ENCODE assay signal across 24 cellular contexts in the genomic region with DNA sequence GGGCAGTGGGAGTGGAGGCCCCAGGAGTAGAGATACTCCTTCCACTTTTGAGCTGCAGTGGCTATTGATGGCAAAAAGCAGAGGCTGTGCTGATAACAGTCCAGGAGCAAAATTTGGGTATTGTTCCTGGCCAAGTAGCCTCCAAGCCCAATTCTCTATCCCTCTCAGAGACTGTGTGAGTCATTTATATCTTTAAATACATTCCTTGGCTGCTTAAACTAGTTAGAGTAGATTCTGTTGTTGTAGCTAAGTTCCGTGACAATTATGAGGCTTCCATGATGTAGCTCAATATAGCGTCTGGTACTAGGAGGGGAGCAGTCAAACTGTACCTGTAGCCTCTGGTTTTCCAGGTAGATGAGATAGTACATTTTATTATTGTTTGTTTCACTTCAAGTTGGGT. TPM values are rescaled to one million over a fixed set of nuclear protein-coding genes. Genes with fewer than 3 reads are reported as not detected.
"Had no signal": no experiment of that assay in that cellular context is flagged by ENCODE, and none has a peak within 500 bp of the region (broad histone marks: within the 10 kb centered on the region; RNA-seq: fewer than 3 reads in every experiment).

No MANE protein-coding gene starts in this region.

- H3K27me3 ChIP-seq: heart right ventricle, right atrium auricular region, suprapubic skin, transverse colon, vagina had no signal

- ATAC-seq: activated CD8-positive, alpha-beta T cell treated with anti-CD3 and anti-CD28 coated beads, Interleukin-2, amount 10 ng/mL, durations not matched to agents 7 days and 5 days; left ventricle myocardium superior had no signal

- DNase-seq: activated B cell treated with CpG ODN at 0.5 μM for 24 hours; activated CD4-positive, alpha-beta T cell treated with anti-CD3 and anti-CD28 coated beads, Interleukin-2, amount 10 ng/mL, durations not matched to agents 24 days and 14 days; activated CD8-positive, alpha-beta T cell treated with anti-CD3 and anti-CD28 coated beads, Interleukin-2, amount 10 ng/mL, durations not matched to agents 7 days and 5 days; activated naive CD4-positive, alpha-beta T cell treated with Interleukin-2 at 50 U/mL for 16 hours; activated naive CD8-positive, alpha-beta T cell treated with anti-CD3 and anti-CD28 coated beads, Interleukin-2, amount 10 ng/mL, durations not matched to agents 7 days and 5 days; activated T-cell treated with anti-CD3 and anti-CD28 coated beads, Interleukin-2, amount 50 U/mL, for 24 hours; erythroblast; heart right ventricle; immature natural killer cell; kidney glomerular epithelial cell; left ventricle myocardium superior; stimulated activated CD4-positive, alpha-beta T cell treated with anti-CD3 and anti-CD28 coated beads, Interleukin-2, amount 100 ng/mL, for 48 hours; transverse colon had no signal

- H3K27me3 Mint-ChIP-seq: activated B cell treated with CpG ODN at 0.5 μM for 24 hours; activated naive CD8-positive, alpha-beta T cell treated with anti-CD3 and anti-CD28 coated beads, Interleukin-2, amount 10 ng/mL, durations not matched to agents 7 days and 5 days; activated T-cell treated with anti-CD3 and anti-CD28 coated beads, Interleukin-2, amount 50 U/mL, for 24 hours; memory B cell; stimulated activated naive CD8-positive, alpha-beta T cell treated with anti-CD3 and anti-CD28 coated beads, Interleukin-15, Interleukin-2, amounts not matched to agents 100 ng/mL and 50 ng/mL, for 24 hours had no signal

- H3K27ac ChIP-seq: coronary artery, heart right ventricle, prostate gland, right atrium auricular region, skin epidermis, suprapubic skin, transverse colon, vagina had no signal

- H3K4me3 Mint-ChIP-seq: activated B cell treated with CpG ODN at 0.5 μM for 24 hours; activated CD4-positive, alpha-beta T cell treated with anti-CD3 and anti-CD28 coated beads, Interleukin-2, amount 10 ng/mL, durations not matched to agents 24 days and 14 days; activated CD8-positive, alpha-beta T cell treated with anti-CD3 and anti-CD28 coated beads, Interleukin-2, amount 10 ng/mL, durations not matched to agents 7 days and 5 days; activated naive CD8-positive, alpha-beta T cell treated with anti-CD3 and anti-CD28 coated beads, Interleukin-2, amount 10 ng/mL, durations not matched to agents 7 days and 5 days; activated T-cell treated with anti-CD3 and anti-CD28 coated beads, Interleukin-2, amount 50 U/mL, for 24 hours; immature natural killer cell; memory B cell; stimulated activated naive CD8-positive, alpha-beta T cell treated with anti-CD3 and anti-CD28 coated beads, Interleukin-15, Interleukin-2, amounts not matched to agents 100 ng/mL and 50 ng/mL, for 24 hours had no signal

- H3K4me1 Mint-ChIP-seq: immature natural killer cell had no signal

- H3K36me3 Mint-ChIP-seq: activated naive CD8-positive, alpha-beta T cell treated with anti-CD3 and anti-CD28 coated beads, Interleukin-2, amount 10 ng/mL, durations not matched to agents 7 days and 5 days; immature natural killer cell; memory B cell had no signal

- H3K27ac Mint-ChIP-seq: activated B cell treated with CpG ODN at 0.5 μM for 24 hours; activated CD4-positive, alpha-beta T cell treated with anti-CD3 and anti-CD28 coated beads, Interleukin-2, amount 10 ng/mL, durations not matched to agents 24 days and 14 days; activated CD8-positive, alpha-beta T cell treated with anti-CD3 and anti-CD28 coated beads, Interleukin-2, amount 10 ng/mL, durations not matched to agents 7 days and 5 days; activated naive CD8-positive, alpha-beta T cell treated with anti-CD3 and anti-CD28 coated beads, Interleukin-2, amount 10 ng/mL, durations not matched to agents 7 days and 5 days; activated T-cell treated with anti-CD3 and anti-CD28 coated beads, Interleukin-2, amount 50 U/mL, for 24 hours; activated T-helper 2 cell treated with anti-CD3 and anti-CD28 coated beads, Interferon-gamma antibody, Interleukin-2, Interleukin-4, amounts not matched to agents 10 μg/mL and 5 μg/mL and 100 μg/mL, durations not matched to agents 14 hours and 24 hours and 36 hours; immature natural killer cell; memory B cell; stimulated activated naive CD8-positive, alpha-beta T cell treated with anti-CD3 and anti-CD28 coated beads, Interleukin-15, Interleukin-2, amounts not matched to agents 100 ng/mL and 50 ng/mL, for 24 hours had no signal

- H3K36me3 ChIP-seq: heart right ventricle, prostate gland, right atrium auricular region, suprapubic skin, transverse colon, vagina had no signal

- H3K4me3 ChIP-seq: coronary artery, heart right ventricle, prostate gland, right atrium auricular region, skin epidermis, suprapubic skin, transverse colon, vagina had no signal

- H3K4me1 ChIP-seq: heart right ventricle, prostate gland, right atrium auricular region, transverse colon, vagina had no signal

- H3K9me3 Mint-ChIP-seq: activated B cell treated with CpG ODN at 0.5 μM for 24 hours; activated CD4-positive, alpha-beta T cell treated with anti-CD3 and anti-CD28 coated beads, Interleukin-2, amount 10 ng/mL, durations not matched to agents 24 days and 14 days; activated naive CD8-positive, alpha-beta T cell treated with anti-CD3 and anti-CD28 coated beads, Interleukin-2, amount 10 ng/mL, durations not matched to agents 7 days and 5 days; activated T-cell treated with anti-CD3 and anti-CD28 coated beads, Interleukin-2, amount 50 U/mL, for 24 hours; activated T-helper 2 cell treated with anti-CD3 and anti-CD28 coated beads, Interferon-gamma antibody, Interleukin-2, Interleukin-4, amounts not matched to agents 10 μg/mL and 5 μg/mL and 100 μg/mL, durations not matched to agents 14 hours and 24 hours and 36 hours; immature natural killer cell; memory B cell; stimulated activated naive CD8-positive, alpha-beta T cell treated with anti-CD3 and anti-CD28 coated beads, Interleukin-15, Interleukin-2, amounts not matched to agents 100 ng/mL and 50 ng/mL, for 24 hours had no signal

- H3K9me3 ChIP-seq: heart right ventricle, prostate gland, right atrium auricular region, suprapubic skin, transverse colon, vagina had no signal

RNA-seq across cellular contexts. Expression of a gene that starts 47.3 kb away (rescaled TPM):
- total RNA-seq: osteocyte, right atrium auricular region, transverse colon, vagina had no signal
- polyA plus RNA-seq: neural cell had no signal
